8 cellular contexts compared by ENCODE assay signal in genomic region chr5:174419523-174420132, GRCh38.
DNase-seq lines count a peak whose midpoint lies in the region; ATAC-seq and TF ChIP-seq lines count a peak whose summit lies in the region.

No MANE protein-coding gene starts in this region.

- in situ Hi-C loops in mammary epithelial cell (cut with MboI; ENCODE audit: low sequenced_read_pairs in 2 of 2): loop anchor here (5.0 to 10.0 kb wide), 3 partner anchors 308 to 375 kb away; no protein-coding TSS in a partner anchor

- peaks cover 24% of the 10 kb centered on the region for H3K27me3 Mint-ChIP-seq in WTC11 (ENCODE audit: low read depth)

- POLR2A ChIA-PET in WTC11 (lab: Charles Lee): no interaction called here

- no TSS peak for BruUV-seq in mammary epithelial cell (replicated peaks; lab: Mats Ljungman, UMichigan)

- H3K4me1 ChIP-seq in mammary epithelial cell (ENCODE audit: insufficient read depth, low read length): peaks cover under 1% of the 10 kb centered on the region

- peak; percentile 51 to 54 for DNase-seq in NCI-H2081 (lab: John Stamatoyannopoulos, UW)
- peak; percentile 96 for DNase-seq in WTC11 (ENCODE audit: low spot score)
- DNase-seq in mammary epithelial cell: peak; percentile 69
- DNase-seq in iPS-NIHi11 (ENCODE audit: low spot score): peak; percentile 85
- peak; percentile 77 for DNase-seq in stimulated activated CD4-positive, alpha-beta T cell treated with anti-CD3 and anti-CD28 coated beads, Interleukin-12 subunit alpha, Interleukin-12 subunit beta, amount 100 ng/mL, for 4 hours

- H3K9me3 ChIP-seq in mammary epithelial cell (replicated peaks; ENCODE audit: insufficient read depth, low read length): no peaks in the 10 kb centered on the region

- peak overlapping the region; percentile 56 for H2AFZ ChIP-seq in mammary epithelial cell (ENCODE audit: low read depth, low read length)

- H3K4me1 Mint-ChIP-seq in WTC11: peaks cover 10% of the 10 kb centered on the region

- peak; percentile 71 for ATAC-seq in HG02870 (IDR thresholded peaks at IDR 0.05; ENCODE audit: unreplicated experiment)
- peak; percentile 93 for ATAC-seq in WTC11
- no peak for ATAC-seq in HG03097 (IDR thresholded peaks at IDR 0.05; ENCODE audit: low FRiP score, unreplicated experiment)

- H3K4me3 Mint-ChIP-seq in WTC11: peak overlapping the region; percentile 78

- CTCF ChIA-PET in WTC11 (lab: Charles Lee): interaction anchor here (0.6 to 3.6 kb wide), 65 partner anchors 9 to 498 kb away, joined by 3 to 40 read pairs (median 5); partner anchors contain the start of gene MSX2
- CTCF ChIA-PET in mammary epithelial cell (lab: Charles Lee; ENCODE audit: low non-redundant PET): interaction anchor here (0.5 to 1.4 kb wide), 5 partner anchors 255 to 374 kb away, joined by 3 to 9 read pairs (median 4); no protein-coding TSS in a partner anchor

- H3K27me3 ChIP-seq in mammary epithelial cell (ENCODE audit: insufficient read depth, low read length): no peaks in the 10 kb centered on the region

- no peaks in the 10 kb centered on the region for H4K20me1 ChIP-seq in mammary epithelial cell (ENCODE audit: insufficient read depth, low read length)

- H3K27ac ChIP-seq in mammary epithelial cell (ENCODE audit: insufficient read depth, low read depth, low read length): no peak overlapping the region

- WGBS in mammary epithelial cell (ENCODE audit: low coverage, missing lambda C conversion rate): 13% methylated on average over 17 of the region's 18 CpGs

- H3K79me2 ChIP-seq in mammary epithelial cell (ENCODE audit: insufficient read depth, low read length): no peaks in the 10 kb centered on the region

- intact Hi-C loops in mammary epithelial cell (cut with micrococcal nuclease): loop anchor here (1.0 to 10.0 kb wide), 5 partner anchors 92 to 1045 kb away; no protein-coding TSS in a partner anchor

- peaks cover 5% of the 10 kb centered on the region; the same call in 1 of the 2 replicates for H3K9me3 Mint-ChIP-seq in WTC11

- peak; percentile 91 for TF ChIP-seq CTCF in GM12874 (IDR thresholded peaks at IDR 0.05; ENCODE audit: insufficient read depth, low read depth, low read length)
- peak; percentile 88 for TF ChIP-seq CTCF in WTC11 (IDR thresholded peaks at IDR 0.05)
- peak; percentile 89 to 98 for TF ChIP-seq CTCF in mammary epithelial cell (conservative IDR thresholded peaks at IDR 0.05 in 1 of 2, IDR thresholded peaks at IDR 0.05 in 1 of 2; ENCODE audit: extremely low read depth in 1 of 2, insufficient read depth in 1 of 2, low read depth in 1 of 2, low read length in 2 of 2)

- dilution Hi-C loops in mammary epithelial cell (cut with HindIII; ENCODE audit: low sequenced_read_pairs): no loop called here

- peak overlapping the region; percentile 71 for H3K4me2 ChIP-seq in mammary epithelial cell (ENCODE audit: insufficient read depth, low read depth, low read length)

- no peaks in the 10 kb centered on the region for H3K36me3 ChIP-seq in mammary epithelial cell (ENCODE audit: insufficient read depth, low read length)

- H3K36me3 Mint-ChIP-seq in WTC11: no peaks in the 10 kb centered on the region

- peak overlapping the region; percentile 1 to 33 (median 6) for H3K4me3 ChIP-seq in mammary epithelial cell (replicated peaks in 1 of 3; ENCODE audit: insufficient read depth in 1 of 3, low read depth in 2 of 3, low read length in 3 of 3)

- no peak overlapping the region for H3K27ac Mint-ChIP-seq in WTC11

- no peak overlapping the region for H3K9ac ChIP-seq in mammary epithelial cell (ENCODE audit: insufficient read depth, low read length)

TF ChIP-seq in WTC11, 78 proteins besides CTCF, POLR2A, EP300 and RAD21:
- TF ChIP-seq ETV6 (CRISPR knock-in tag; IDR thresholded peaks at IDR 0.05) (no peak), ZSCAN18 (CRISPR knock-in tag; IDR thresholded peaks at IDR 0.05) (no peak), FOXK1 (CRISPR knock-in tag; IDR thresholded peaks at IDR 0.05) (no peak), CBFB (CRISPR knock-in tag; IDR thresholded peaks at IDR 0.05; ENCODE audit: low read depth) (no peak), ZNF219 (CRISPR knock-in tag; IDR thresholded peaks at IDR 0.05; ENCODE audit: borderline replicate concordance) (no peak), RELA (CRISPR knock-in tag; IDR thresholded peaks at IDR 0.05; ENCODE audit: borderline replicate concordance) (no peak), TEAD1 (CRISPR knock-in tag; IDR thresholded peaks at IDR 0.05) (no peak), ESRRA (CRISPR knock-in tag; IDR thresholded peaks at IDR 0.05; ENCODE audit: borderline replicate concordance) (no peak), SMAD3 (CRISPR knock-in tag; IDR thresholded peaks at IDR 0.05; ENCODE audit: borderline replicate concordance) (no peak), KAT7 (CRISPR knock-in tag; IDR thresholded peaks at IDR 0.05; ENCODE audit: borderline replicate concordance) (no peak), ZNF317 (CRISPR knock-in tag; IDR thresholded peaks at IDR 0.05; ENCODE audit: borderline replicate concordance, low read depth) (no peak), ATF3 (CRISPR knock-in tag; conservative IDR thresholded peaks at IDR 0.05) (no peak), IRF2 (CRISPR knock-in tag; IDR thresholded peaks at IDR 0.05; ENCODE audit: borderline replicate concordance, low read depth) (no peak), ZBTB21 (CRISPR knock-in tag; IDR thresholded peaks at IDR 0.05; ENCODE audit: borderline replicate concordance) (no peak), ZNF121 (CRISPR knock-in tag; IDR thresholded peaks at IDR 0.05) (no peak), JUN (CRISPR knock-in tag; IDR thresholded peaks at IDR 0.05) (no peak), JAZF1 (CRISPR knock-in tag; IDR thresholded peaks at IDR 0.05) (no peak)
- TF ChIP-seq, protein P1, sequence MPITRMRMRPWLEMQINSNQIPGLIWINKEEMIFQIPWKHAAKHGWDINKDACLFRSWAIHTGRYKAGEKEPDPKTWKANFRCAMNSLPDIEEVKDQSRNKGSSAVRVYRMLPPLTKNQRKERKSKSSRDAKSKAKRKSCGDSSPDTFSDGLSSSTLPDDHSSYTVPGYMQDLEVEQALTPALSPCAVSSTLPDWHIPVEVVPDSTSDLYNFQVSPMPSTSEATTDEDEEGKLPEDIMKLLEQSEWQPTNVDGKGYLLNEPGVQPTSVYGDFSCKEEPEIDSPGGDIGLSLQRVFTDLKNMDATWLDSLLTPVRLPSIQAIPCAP (CRISPR knock-in tag; IDR thresholded peaks at IDR 0.05): no peak
- TF ChIP-seq, protein P2, sequence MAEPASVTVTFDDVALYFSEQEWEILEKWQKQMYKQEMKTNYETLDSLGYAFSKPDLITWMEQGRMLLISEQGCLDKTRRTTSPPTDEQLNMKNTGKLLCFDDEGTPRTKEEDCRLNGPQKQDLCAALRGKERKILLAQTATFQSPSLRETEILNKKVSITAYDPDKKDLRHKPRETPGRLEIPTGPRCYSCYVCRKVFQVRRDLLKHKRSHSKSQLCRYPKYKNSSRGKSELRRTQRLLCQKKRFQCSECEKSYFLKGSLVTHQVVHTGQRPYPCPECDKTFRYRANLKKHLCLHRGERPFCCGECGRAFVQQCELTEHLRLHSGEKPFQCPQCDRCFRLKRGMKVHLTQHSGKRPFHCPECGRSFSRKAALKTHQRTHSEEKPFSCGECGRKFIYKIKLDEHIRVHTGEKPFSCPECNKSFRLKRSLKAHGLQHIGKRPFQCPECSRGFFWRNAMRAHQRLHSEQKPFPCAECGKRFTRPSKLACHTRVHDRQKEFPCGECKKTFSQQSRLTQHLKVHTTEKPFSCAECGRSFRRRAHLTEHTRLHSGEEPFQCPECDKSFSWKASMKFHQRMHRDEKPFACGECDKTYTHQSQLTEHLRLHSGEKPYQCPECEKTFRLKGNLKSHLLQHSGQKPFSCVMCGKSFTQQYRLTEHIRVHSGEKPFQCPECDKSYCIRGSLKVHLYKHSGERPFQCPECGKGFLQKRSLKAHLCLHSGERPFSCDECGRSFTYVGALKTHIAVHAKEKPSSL (CRISPR knock-in tag; conservative IDR thresholded peaks at IDR 0.05): no peak
- TF ChIP-seq, protein P3, sequence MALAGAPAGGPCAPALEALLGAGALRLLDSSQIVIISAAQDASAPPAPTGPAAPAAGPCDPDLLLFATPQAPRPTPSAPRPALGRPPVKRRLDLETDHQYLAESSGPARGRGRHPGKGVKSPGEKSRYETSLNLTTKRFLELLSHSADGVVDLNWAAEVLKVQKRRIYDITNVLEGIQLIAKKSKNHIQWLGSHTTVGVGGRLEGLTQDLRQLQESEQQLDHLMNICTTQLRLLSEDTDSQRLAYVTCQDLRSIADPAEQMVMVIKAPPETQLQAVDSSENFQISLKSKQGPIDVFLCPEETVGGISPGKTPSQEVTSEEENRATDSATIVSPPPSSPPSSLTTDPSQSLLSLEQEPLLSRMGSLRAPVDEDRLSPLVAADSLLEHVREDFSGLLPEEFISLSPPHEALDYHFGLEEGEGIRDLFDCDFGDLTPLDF (CRISPR knock-in tag; IDR thresholded peaks at IDR 0.05): no peak
